In the genomic region with DNA sequence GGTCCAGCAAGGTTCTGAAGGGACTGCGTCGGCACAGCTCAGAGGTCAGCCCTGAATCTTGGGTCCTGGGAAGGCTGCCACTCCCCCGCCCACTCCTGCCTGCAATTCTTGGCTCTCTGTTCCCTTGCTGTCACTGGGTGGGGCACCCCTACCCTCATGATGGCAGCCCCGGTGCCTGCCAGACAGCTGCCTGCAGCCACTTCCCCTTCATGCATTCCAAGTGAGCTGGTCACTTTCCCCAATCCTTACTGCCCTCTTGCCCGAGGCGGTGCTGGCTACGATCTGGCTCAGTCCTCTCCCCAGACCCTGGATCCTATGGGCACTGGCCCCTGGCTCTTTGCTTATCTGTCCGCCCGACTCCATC, we compare ENCODE assay signal across 18 cellular contexts. TPM values are rescaled to one million over a fixed set of nuclear protein-coding genes. Genes with fewer than 3 reads are reported as not detected.
DNase-seq lines count a peak whose midpoint lies in the region; ATAC-seq and TF ChIP-seq lines count a peak whose summit lies in the region.
"Had no signal": no experiment of that assay in that cellular context is flagged by ENCODE, and none has a peak within 500 bp of the region (broad histone marks: within the 10 kb centered on the region; RNA-seq: fewer than 3 reads in every experiment).

No MANE protein-coding gene starts in this region.

- TF ChIP-seq CTCF in colonic mucosa (IDR thresholded peaks at IDR 0.05) (no peak), osteoblast (IDR thresholded peaks at IDR 0.05; ENCODE audit: extremely low read depth, low read depth, low read length) (no peak)

- ATAC-seq in HG03520 (IDR thresholded peaks at IDR 0.05; ENCODE audit: unreplicated experiment) = no peak
- no peak for ATAC-seq in HG02798 (IDR thresholded peaks at IDR 0.05; ENCODE audit: poor library complexity, unreplicated experiment)

- no peak overlapping the region for H3K9ac ChIP-seq in colonic mucosa (ENCODE audit: low read depth in 2 of 2, low read length in 2 of 2)

- DNase-seq in CD1c-positive myeloid dendritic cell (ENCODE audit: extremely low spot score) (peak; percentile 57), LHCN-M2 (ENCODE audit: low read depth) (peak; percentile 73), colonic mucosa (peak; percentile 35), osteoblast (ENCODE audit: insufficient read length, low spot score, missing footprints) (peak; percentile 97), NCI-H187 treated with DMSO at 0.1 percent for 48 hours (lab: John Stamatoyannopoulos, UW) (no peak)
- DNase-seq in activated CD4-positive, alpha-beta T cell treated with anti-CD3 and anti-CD28 coated beads for 1 hour = no peak
- DNase-seq: activated naive CD4-positive, alpha-beta T cell treated with anti-CD3 and anti-CD28 coated beads for 36 hours; C1 segment of cervical spinal cord; cerebellar nuclear complex; esophagus squamous epithelium; KG1; NK-92 treated with Interleukin-12 subunit alpha and Interleukin-12 subunit beta, amount 100 ng/mL, for 24 hours; stimulated activated CD4-positive, alpha-beta T cell treated with anti-CD3 and anti-CD28 coated beads, Interleukin-4, amount 100 ng/mL, for 24 hours; stimulated activated naive CD4-positive, alpha-beta T cell; T-helper 1 cell had no signal

- no peak overlapping the region for H3K4me2 ChIP-seq in osteoblast (ENCODE audit: insufficient read depth, low read length)

- no peaks in the 10 kb centered on the region for H3K4me1 ChIP-seq in colonic mucosa
- peaks cover 11% of the 10 kb centered on the region for H3K4me1 ChIP-seq in osteoblast (ENCODE audit: insufficient read depth, low read length)
- H3K4me1 ChIP-seq: esophagus squamous epithelium had no signal

- no peak overlapping the region for H2AFZ ChIP-seq in osteoblast (ENCODE audit: low read length)

- H3K36me3 ChIP-seq in colonic mucosa (no peaks in the 10 kb centered on the region), osteoblast (ENCODE audit: insufficient read depth, low read length) (no peaks in the 10 kb centered on the region)
- H3K36me3 ChIP-seq: esophagus squamous epithelium had no signal

- H4K20me1 ChIP-seq in osteoblast (ENCODE audit: insufficient read depth, low read length) = no peaks in the 10 kb centered on the region

- no peak overlapping the region for H3K27ac ChIP-seq in colonic mucosa
- H3K27ac ChIP-seq in osteoblast (ENCODE audit: low read depth, low read length) = no peak overlapping the region
- H3K27ac ChIP-seq: esophagus squamous epithelium had no signal

- H3K79me2 ChIP-seq in osteoblast (ENCODE audit: insufficient read depth, low read length) = no peaks in the 10 kb centered on the region

- H3K27me3 ChIP-seq in colonic mucosa (no peaks in the 10 kb centered on the region), osteoblast (ENCODE audit: insufficient read depth, low read length) (no peaks in the 10 kb centered on the region)

- H3K9me3 ChIP-seq in colonic mucosa (no peaks in the 10 kb centered on the region), osteoblast (ENCODE audit: low read depth, low read length) (no peaks in the 10 kb centered on the region)
- H3K9me3 ChIP-seq: esophagus squamous epithelium had no signal

- intact Hi-C loops in colonic mucosa (cut with DNase I) = no loop called here

- no peak overlapping the region for H3K4me3 ChIP-seq in colonic mucosa
- no peak overlapping the region for H3K4me3 ChIP-seq in osteoblast (ENCODE audit: insufficient read depth, low read length)
- H3K4me3 ChIP-seq: esophagus squamous epithelium had no signal

RNA-seq across cellular contexts. Expression of a gene that starts 14.2 kb away (rescaled TPM):
- total RNA-seq in LHCN-M2 (2014; rRNA removed) (0.34 TPM in 1 of 2 replicates, not detected in the other), colonic mucosa (not detected), osteoblast (not detected in 2 replicates)
- polyA plus RNA-seq in LHCN-M2 (2012) = 0.32 TPM
- total RNA-seq: activated naive CD4-positive, alpha-beta T cell treated with anti-CD3 and anti-CD28 coated beads for 36 hours; esophagus squamous epithelium; pulmonary artery endothelial cell had no signal

Comparison
In these comparisons a context has a peak if more than half of its experiments do, and no peak if none do; other contexts are left out.
1. DNase-seq: peak in CD1c-positive myeloid dendritic cell (single experiment), LHCN-M2 (single experiment), colonic mucosa (single experiment) and osteoblast (single experiment); none in activated CD4-positive, alpha-beta T cell treated with anti-CD3 and anti-CD28 coated beads for 1 hour (single experiment) and NCI-H187 treated with DMSO at 0.1 percent for 48 hours (single experiment).